Comparison of ENCODE assay signal across 7 cellular contexts in genomic region chr12:62260733-62261683, GRCh38. TPM values are rescaled to one million over a fixed set of nuclear protein-coding genes. Genes with fewer than 3 reads are reported as not detected.
DNase-seq lines count a peak whose midpoint lies in the region; TF ChIP-seq lines count a peak whose summit lies in the region.

No MANE protein-coding gene starts in this region.

- in situ Hi-C loops in GM13976 (cut with MboI; ENCODE audit: low sequenced_read_pairs, unreplicated experiment) = loop anchor here (25.0 kb wide), 1 partner anchor 526 kb away; no protein-coding TSS in a partner anchor

- peak overlapping the region; percentile 62 for H3K4me2 ChIP-seq in MM.1S (ENCODE audit: low read depth, low read length)

- H4K20me1 ChIP-seq in MM.1S (ENCODE audit: insufficient read depth, low read length) = peaks cover 41% of the 10 kb centered on the region

- no peaks in the 10 kb centered on the region for H3K27me3 ChIP-seq in MM.1S (replicated peaks; ENCODE audit: insufficient read depth, low read length)
- H3K27me3 ChIP-seq in WERI-Rb-1 (ENCODE audit: insufficient read depth, low read depth, severe bottlenecking) = no peaks in the 10 kb centered on the region
- no peaks in the 10 kb centered on the region for H3K27me3 ChIP-seq in layer of hippocampus (ENCODE audit: control insufficient read depth, insufficient read depth, low read length)

- H3K9me3 Mint-ChIP-seq in chondrocyte (ENCODE audit: low read depth) = no peaks in the 10 kb centered on the region

- peak overlapping the region; percentile 97 for H3K27ac Mint-ChIP-seq in chondrocyte (ENCODE audit: unreplicated experiment)

- peak overlapping the region; percentile 94 for H3K27ac ChIP-seq in MM.1S (ENCODE audit: low read length)
- peak overlapping the region; percentile 86 for H3K27ac ChIP-seq in WERI-Rb-1
- peak overlapping the region; percentile 87 for H3K27ac ChIP-seq in layer of hippocampus (ENCODE audit: low read depth, low read length)

- peak overlapping the region; percentile 90 for H3K9ac ChIP-seq in MM.1S (ENCODE audit: low read length)

- peaks cover 40% of the 10 kb centered on the region for H3K4me1 ChIP-seq in MM.1S (ENCODE audit: low read length)

- CTCF ChIA-PET in HEK293T (lab: Yijun Ruan, JAX) = no interaction called here

- H3K4me3 Mint-ChIP-seq in chondrocyte (ENCODE audit: unreplicated experiment) = peak overlapping the region; percentile 96

- H3K4me3 ChIP-seq in MM.1S (ENCODE audit: low read length) (peak overlapping the region; percentile 96), WERI-Rb-1 (ENCODE audit: low read depth, low read length) (peak overlapping the region; percentile 80)

- H3K36me3 ChIP-seq in MM.1S (replicated peaks; ENCODE audit: insufficient read depth, low read length) (no peaks in the 10 kb centered on the region), WERI-Rb-1 (peaks cover 4% of the 10 kb centered on the region; the same call in 1 of the 2 replicates)

- H3K4me1 Mint-ChIP-seq in chondrocyte (ENCODE audit: low read depth) = peaks cover 27% of the 10 kb centered on the region

- H3F3A ChIP-seq in MM.1S (ENCODE audit: insufficient read depth, low read length) = peaks cover 27% of the 10 kb centered on the region

- DNase-seq in GM13976 (ENCODE audit: low spot score) (peak; percentile 41), HEK293T (ENCODE audit: extremely low spot score) (peak; percentile 38), MM.1S (peak; percentile 80), WERI-Rb-1 (peak; percentile 29), chondrocyte (ENCODE audit: low spot score) (no peak)
- DNase-seq in stimulated activated CD4-positive, alpha-beta T cell treated with anti-CD3 and anti-CD28 coated beads, Interleukin-4, amount 100 ng/mL, for 4 hours = peak; percentile 23 to 61

- H3K9me3 ChIP-seq in MM.1S (replicated peaks; ENCODE audit: insufficient read depth, low read length) (no peaks in the 10 kb centered on the region), WERI-Rb-1 (ENCODE audit: severe bottlenecking) (no peaks in the 10 kb centered on the region)

- H3K79me2 ChIP-seq in MM.1S (ENCODE audit: low read length) = peaks cover 57% of the 10 kb centered on the region

- H3K36me3 Mint-ChIP-seq in chondrocyte (ENCODE audit: low read depth) = peaks cover 1% of the 10 kb centered on the region

- POLR2A ChIA-PET in HEK293T (lab: Yijun Ruan, JAX) = no interaction called here

- peak overlapping the region; percentile 82 for H2AFZ ChIP-seq in MM.1S (ENCODE audit: low read length)

- TF ChIP-seq CTCF in GM13976 (IDR thresholded peaks at IDR 0.05; ENCODE audit: borderline replicate concordance, control extremely low read depth, extremely low read depth, insufficient read depth, missing control alignments) (no peak), MM.1S (IDR thresholded peaks at IDR 0.05; ENCODE audit: low read length) (no peak), WERI-Rb-1 (IDR thresholded peaks at IDR 0.05; ENCODE audit: low read depth, low read length) (no peak), chondrocyte (IDR thresholded peaks at IDR 0.05) (no peak)

- no peaks in the 10 kb centered on the region for H3K9me2 ChIP-seq in MM.1S (replicated peaks; ENCODE audit: insufficient read depth, low read length)

- H3K27me3 Mint-ChIP-seq in chondrocyte (ENCODE audit: low read depth) = no peaks in the 10 kb centered on the region

TF ChIP-seq in HEK293T, 16 proteins besides CTCF, POLR2A, EP300 and RAD21:
- TF ChIP-seq SP1 (IDR thresholded peaks at IDR 0.05) = no peak
- TF ChIP-seq L3MBTL2 (conservative IDR thresholded peaks at IDR 0.05) = peak; percentile 47; the same call in 1 of the 2 replicates

RNA-seq across cellular contexts. Expression of gene USP15, which starts 0.8 kb away (rescaled TPM):
- 48.2 to 50.7 TPM (median 49.1 TPM) in 3 replicates for total RNA-seq in chondrocyte
